ENCODE assay signal across 2 cellular contexts in the genomic region with DNA sequence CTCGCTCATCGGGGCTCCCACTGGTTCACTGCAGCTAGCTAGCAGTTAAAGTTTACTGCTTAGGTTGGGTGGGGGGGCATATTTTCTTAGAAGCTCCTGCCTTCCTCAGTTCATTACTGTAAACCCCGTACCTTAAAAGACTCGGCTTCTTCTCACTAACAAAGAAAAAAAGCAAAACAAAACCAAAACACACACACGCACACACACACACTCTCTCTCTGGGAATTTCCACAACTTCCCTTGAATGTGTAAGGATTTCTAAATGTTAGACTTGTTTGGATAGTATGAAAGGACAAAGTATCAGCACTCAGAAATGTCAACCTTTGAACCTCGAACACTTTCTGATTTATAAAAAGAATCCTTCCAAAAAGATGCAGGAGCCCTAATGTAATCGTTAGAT.
TF ChIP-seq lines count a peak whose summit lies in the region.

No MANE protein-coding gene starts in this region.

TF ChIP-seq in A549, 52 proteins besides CTCF, POLR2A, EP300 and RAD21:
- TF ChIP-seq TP53 (CRISPR knock-in tag; IDR thresholded peaks at IDR 0.05) (no peak), SMC3 (IDR thresholded peaks at IDR 0.05) (no peak), MYC (IDR thresholded peaks at IDR 0.05; ENCODE audit: borderline replicate concordance, low read length) (no peak), ZC3H11A (IDR thresholded peaks at IDR 0.05) (no peak), FOSB (CRISPR knock-in tag; IDR thresholded peaks at IDR 0.05) (no peak), RNF2 (IDR thresholded peaks at IDR 0.05; ENCODE audit: borderline replicate concordance, low read depth) (no peak), NFE2L2 (conservative IDR thresholded peaks at IDR 0.05; ENCODE audit: low read length) (no peak), CHD2 (IDR thresholded peaks at IDR 0.05; ENCODE audit: low read length, partially characterized antibody) (no peak), ESRRA (IDR thresholded peaks at IDR 0.05; ENCODE audit: borderline replicate concordance, low read length) (no peak), KDM5A (IDR thresholded peaks at IDR 0.05) (no peak)
- TF ChIP-seq, protein P1, sequence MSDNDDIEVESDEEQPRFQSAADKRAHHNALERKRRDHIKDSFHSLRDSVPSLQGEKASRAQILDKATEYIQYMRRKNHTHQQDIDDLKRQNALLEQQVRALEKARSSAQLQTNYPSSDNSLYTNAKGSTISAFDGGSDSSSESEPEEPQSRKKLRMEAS (IDR thresholded peaks at IDR 0.05), result no peak

TF ChIP-seq in H1, 55 proteins besides CTCF, POLR2A, EP300 and RAD21:
- TF ChIP-seq RNF2 (IDR thresholded peaks at IDR 0.05; ENCODE audit: borderline replicate concordance, low read depth, low read length, missing control alignments, poor library complexity, severe bottlenecking) (peak; percentile 59), CTBP2 (IDR thresholded peaks at IDR 0.05; ENCODE audit: borderline replicate concordance, insufficient read depth, insufficient read length, low read length) (no peak), EZH2 (IDR thresholded peaks at IDR 0.05; ENCODE audit: low read depth, low read length, severe bottlenecking) (peak; percentile 12)
